9 cellular contexts compared by ENCODE assay signal in the genomic region with DNA sequence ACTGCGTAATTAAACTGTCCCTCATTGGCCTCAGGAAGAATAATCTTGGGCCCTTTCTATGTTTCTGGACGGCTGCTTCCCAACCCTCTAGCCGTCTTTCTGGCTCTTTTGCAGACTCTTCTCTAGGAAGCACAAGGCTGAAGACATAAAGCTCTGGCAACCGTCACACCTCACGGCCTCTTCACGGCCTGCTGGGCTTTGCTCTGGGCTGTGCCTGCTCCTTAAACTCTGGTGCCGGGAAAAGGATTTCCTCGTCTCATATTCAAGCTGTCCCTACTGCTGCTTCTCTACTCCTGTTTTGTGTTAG. TPM values are rescaled to one million over a fixed set of nuclear protein-coding genes. Genes with fewer than 3 reads are reported as not detected.
DNase-seq lines count a peak whose midpoint lies in the region; ATAC-seq, FAIRE-seq and TF ChIP-seq lines count a peak whose summit lies in the region.
"Had no signal": no experiment of that assay in that cellular context is flagged by ENCODE, and none has a peak within 500 bp of the region (broad histone marks: within the 10 kb centered on the region; RNA-seq: fewer than 3 reads in every experiment).

No MANE protein-coding gene starts in this region.

- H3K9ac ChIP-seq in endothelial cell of umbilical vein (replicated peaks; ENCODE audit: extremely low read depth, insufficient read depth, low read length) = no peak overlapping the region

- no peaks in the 10 kb centered on the region for H3K27me3 ChIP-seq in CD8-positive, alpha-beta memory T cell (ENCODE audit: insufficient read depth, low read length, poor library complexity, severe bottlenecking)
- H3K27me3 ChIP-seq in endothelial cell of umbilical vein (ENCODE audit: control insufficient read depth in 2 of 2, insufficient read depth in 2 of 2, low read length in 2 of 2) = no peaks in the 10 kb centered on the region

- dilution Hi-C loops in endothelial cell of umbilical vein (cut with MboI; ENCODE audit: extremely low pct_ligation_motif_present, low sequenced_read_pairs) = no loop called here

- peaks cover 0 to 56% (median 20%) of the 10 kb centered on the region in 3 donors for H3K36me3 Mint-ChIP-seq in CD8-positive, alpha-beta memory T cell
- H3K36me3 Mint-ChIP-seq in osteocyte (ENCODE audit: unreplicated experiment) = peaks cover 11% of the 10 kb centered on the region

- DNase-seq in CD8-positive, alpha-beta memory T cell = no peak
- DNase-seq in NAMALWA (ENCODE audit: low spot score) = peak; percentile 56
- peak; percentile 8 for DNase-seq in endothelial cell of umbilical vein (ENCODE audit: low read depth, low spot score)
- no peak for DNase-seq in osteocyte (ENCODE audit: extremely low spot score, unreplicated experiment)
- no peak for DNase-seq in H4 (ENCODE audit: low spot score)
- DNase-seq in amygdala (lab: John Stamatoyannopoulos, UW) = no peak
- DNase-seq in GM10266 (ENCODE audit: extremely low spot score) = no peak

- CTCF ChIA-PET in CD8-positive, alpha-beta memory T cell (lab: Charles Lee) = interaction anchor here (0.8 to 2.6 kb wide), 10 partner anchors 10 to 56 kb away, joined by 3 to 9 read pairs (median 3); a partner anchor contains a TSS
- CTCF ChIA-PET in endothelial cell of umbilical vein (lab: Charles Lee) = interaction anchor here (1.0 to 1.1 kb wide), 3 partner anchors 15 to 64 kb away, joined by 3 to 4 read pairs (median 3); no protein-coding TSS in a partner anchor

- H3K4me3 Mint-ChIP-seq in CD8-positive, alpha-beta memory T cell = peak overlapping the region; percentile 90 to 97 (median 92)
- H3K4me3 Mint-ChIP-seq in osteocyte (ENCODE audit: unreplicated experiment) = no peak overlapping the region

- peak overlapping the region; percentile 66 for H3K27ac ChIP-seq in CD8-positive, alpha-beta memory T cell (ENCODE audit: low read depth, low read length)
- no peak overlapping the region for H3K27ac ChIP-seq in endothelial cell of umbilical vein (ENCODE audit: insufficient read depth, low read depth, low read length)

- no peak overlapping the region for H2AFZ ChIP-seq in endothelial cell of umbilical vein (ENCODE audit: low read depth, low read length)

- H3K27me3 Mint-ChIP-seq in CD8-positive, alpha-beta memory T cell = no peaks in the 10 kb centered on the region
- no peaks in the 10 kb centered on the region for H3K27me3 Mint-ChIP-seq in osteocyte (ENCODE audit: unreplicated experiment)

- POLR2A ChIA-PET in CD8-positive, alpha-beta memory T cell (lab: Charles Lee) = interaction anchor here (0.8 to 3.5 kb wide), 5 partner anchors 15 to 50 kb away, joined by 3 to 16 read pairs (median 4); a partner anchor contains a TSS
- POLR2A ChIA-PET in endothelial cell of umbilical vein (lab: Charles Lee) = no interaction called here

- no peak for TF ChIP-seq CTCF in endothelial cell of umbilical vein (IDR thresholded peaks at IDR 0.05; ENCODE audit: extremely low read depth in 1 of 2, insufficient read depth in 1 of 2, low read depth in 1 of 2, low read length in 2 of 2)
- no peak for TF ChIP-seq CTCF in osteocyte (IDR thresholded peaks at IDR 0.05)
- TF ChIP-seq CTCF in GM10266 (IDR thresholded peaks at IDR 0.05; ENCODE audit: control insufficient read depth, insufficient read depth, low read depth, missing control alignments) = no peak

- no peak overlapping the region for H3K4me2 ChIP-seq in endothelial cell of umbilical vein (ENCODE audit: insufficient read depth, low read length)

- no peaks in the 10 kb centered on the region for H4K20me1 ChIP-seq in endothelial cell of umbilical vein (replicated peaks; ENCODE audit: control insufficient read depth, extremely low read depth, insufficient read depth, low read length)

- no peak for TF ChIP-seq POLR2A in endothelial cell of umbilical vein (IDR thresholded peaks at IDR 0.05; ENCODE audit: low read depth, low read length)

- no peaks in the 10 kb centered on the region for H3K9me3 Mint-ChIP-seq in CD8-positive, alpha-beta memory T cell
- no peaks in the 10 kb centered on the region for H3K9me3 Mint-ChIP-seq in osteocyte (ENCODE audit: unreplicated experiment)

- no peak for FAIRE-seq in endothelial cell of umbilical vein (lab: Jason Lieb, UNC)
- FAIRE-seq: keratinocyte had no signal

- peaks cover 63 to 86% (median 75%) of the 10 kb centered on the region in 3 donors for H3K4me1 Mint-ChIP-seq in CD8-positive, alpha-beta memory T cell
- peaks cover 80% of the 10 kb centered on the region for H3K4me1 Mint-ChIP-seq in osteocyte (ENCODE audit: unreplicated experiment)

- peak overlapping the region; percentile 85 to 99 (median 94) for H3K27ac Mint-ChIP-seq in CD8-positive, alpha-beta memory T cell
- peak overlapping the region; percentile 39 for H3K27ac Mint-ChIP-seq in osteocyte (ENCODE audit: unreplicated experiment)

- H3K79me2 ChIP-seq in endothelial cell of umbilical vein (ENCODE audit: control insufficient read depth, insufficient read depth, low read length) = no peaks in the 10 kb centered on the region

- intact Hi-C loops in endothelial cell of umbilical vein (cut with micrococcal nuclease) = no loop called here

- no peaks in the 10 kb centered on the region for H3K9me1 ChIP-seq in endothelial cell of umbilical vein (replicated peaks; ENCODE audit: control insufficient read depth, extremely low read depth, insufficient read depth, low read length)

- ATAC-seq in HG02840 (IDR thresholded peaks at IDR 0.05; ENCODE audit: low FRiP score, unreplicated experiment) = no peak

- no peaks in the 10 kb centered on the region for H3K9me3 ChIP-seq in CD8-positive, alpha-beta memory T cell (ENCODE audit: low read length)
- H3K9me3 ChIP-seq in endothelial cell of umbilical vein (replicated peaks; ENCODE audit: control insufficient read depth, insufficient read depth, low read length) = no peaks in the 10 kb centered on the region

- H3K4me1 ChIP-seq in CD8-positive, alpha-beta memory T cell (ENCODE audit: insufficient read depth, low read length) = peaks cover 62% of the 10 kb centered on the region
- peaks cover 3% of the 10 kb centered on the region for H3K4me1 ChIP-seq in endothelial cell of umbilical vein (ENCODE audit: control insufficient read depth, extremely low read depth, insufficient read depth, low read length)

- peak overlapping the region; percentile 78 for H3K4me3 ChIP-seq in CD8-positive, alpha-beta memory T cell (ENCODE audit: low read length)
- H3K4me3 ChIP-seq in endothelial cell of umbilical vein (replicated peaks in 1 of 3; ENCODE audit: insufficient read depth in 1 of 3, low read depth in 1 of 3, low read length in 3 of 3) = no peak overlapping the region

- BruUV-seq in endothelial cell of umbilical vein (replicated peaks; lab: Mats Ljungman, UMichigan) = no TSS peak

- no peaks in the 10 kb centered on the region for H3K36me3 ChIP-seq in CD8-positive, alpha-beta memory T cell (ENCODE audit: insufficient read depth, low read length)
- no peaks in the 10 kb centered on the region for H3K36me3 ChIP-seq in endothelial cell of umbilical vein (ENCODE audit: control insufficient read depth in 2 of 2, extremely low read depth in 1 of 2, insufficient read depth in 2 of 2, low read length in 2 of 2)

TF ChIP-seq in endothelial cell of umbilical vein, 7 proteins besides CTCF, POLR2A, EP300 and RAD21:
- TF ChIP-seq GATA2 (IDR thresholded peaks at IDR 0.05; ENCODE audit: insufficient read depth, insufficient read length, low read depth, low read length) = no peak
- TF ChIP-seq, protein P1, sequence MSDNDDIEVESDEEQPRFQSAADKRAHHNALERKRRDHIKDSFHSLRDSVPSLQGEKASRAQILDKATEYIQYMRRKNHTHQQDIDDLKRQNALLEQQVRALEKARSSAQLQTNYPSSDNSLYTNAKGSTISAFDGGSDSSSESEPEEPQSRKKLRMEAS (IDR thresholded peaks at IDR 0.05; ENCODE audit: insufficient read depth, insufficient read length) = no peak
- TF ChIP-seq FOS (IDR thresholded peaks at IDR 0.05; ENCODE audit: borderline replicate concordance, insufficient read depth, low read length) = no peak
- no peak for TF ChIP-seq MYC (IDR thresholded peaks at IDR 0.05; ENCODE audit: low read depth, low read length)
- TF ChIP-seq POLR2AphosphoS5 (IDR thresholded peaks at IDR 0.05; ENCODE audit: insufficient read depth, low read depth, low read length) = no peak
TF ChIP-seq in endothelial cell of umbilical vein: peak in this region for 0.

RNA-seq across cellular contexts. Expression of a gene that starts 36.0 kb away (rescaled TPM):
- 100 to 1,000 TPM; 317 to 326 TPM for total RNA-seq in CD8-positive, alpha-beta memory T cell
- 200 TPM for polyA plus RNA-seq in CD8-positive, alpha-beta memory T cell
- total RNA-seq in endothelial cell of umbilical vein (42.0 and 44.2 TPM in 2 replicates), osteocyte (57.7 and 60.1 TPM in 2 replicates)
- 15.3 and 17.5 TPM in 2 replicates for polyA plus RNA-seq in endothelial cell of umbilical vein
- polyA plus RNA-seq in endothelial cell of umbilical vein (2011; cell fraction: cytosol; rRNA removed) = 12.9 and 16.3 TPM in 2 replicates
- 14.6 and 15.2 TPM in 2 replicates for polyA plus RNA-seq in endothelial cell of umbilical vein (2011; cell fraction: nucleus; rRNA removed)
- polyA plus RNA-seq in endothelial cell of umbilical vein (2012) = 21.6 and 27.5 TPM in 2 replicates
- polyA minus RNA-seq in endothelial cell of umbilical vein = 10.7 and 12.6 TPM in 2 replicates
- polyA minus RNA-seq in endothelial cell of umbilical vein (2011; cell fraction: cytosol; rRNA and poly(A)+ RNA removed) = not detected
- polyA minus RNA-seq in endothelial cell of umbilical vein (2011; cell fraction: nucleus; rRNA and poly(A)+ RNA removed) = 20.8 and 24.5 TPM in 2 replicates
- 6.3 and 7.3 TPM in 2 replicates for total RNA-seq in H4 (2014; rRNA removed; shearing (Covaris generic))

Comparison
In these comparisons a context has a peak if more than half of its experiments do, and no peak if none do; other contexts are left out.
1. DNase-seq: peak in NAMALWA (single experiment) and endothelial cell of umbilical vein (single experiment); none in CD8-positive, alpha-beta memory T cell (0 of 5), osteocyte (single experiment), H4 (single experiment), amygdala (0 of 56) and GM10266 (single experiment).